ENCODE assay signal across 1 cellular context in genomic region chr1:65964123-65964522, GRCh38.
TF ChIP-seq lines count a peak whose summit lies in the region.

No MANE protein-coding gene starts in this region.

TF ChIP-seq in HEK293, 187 proteins besides CTCF, POLR2A, EP300 and RAD21 (continued from another document and continues in another):
- 0 out of 2 replicates have a peak, but pooled peaks have one; percentile 41 for TF ChIP-seq ZXDB (tag by site-specific recombination; IDR thresholded peaks at IDR 0.05)
- TF ChIP-seq ZNF169 (tag by site-specific recombination; IDR thresholded peaks at IDR 0.05), result no peak
- no peak for TF ChIP-seq ZNF558 (tag by site-specific recombination; IDR thresholded peaks at IDR 0.05)
- 0 out of 2 replicates have a peak, but pooled peaks have one; percentile 43 for TF ChIP-seq ZBTB21 (tag by site-specific recombination; IDR thresholded peaks at IDR 0.05)
- TF ChIP-seq ZNF768 (tag by site-specific recombination; IDR thresholded peaks at IDR 0.05), result no peak
- TF ChIP-seq ZNF449 (tag by site-specific recombination; IDR thresholded peaks at IDR 0.05), result 0 out of 2 replicates have a peak, but pooled peaks have one; percentile 15
- TF ChIP-seq ZNF214 (tag by site-specific recombination; IDR thresholded peaks at IDR 0.05; ENCODE audit: borderline replicate concordance), result no peak
- no peak for TF ChIP-seq ZFP69B (tag by site-specific recombination; IDR thresholded peaks at IDR 0.05)
- peak; percentile 43; the same call in 1 of the 2 replicates for TF ChIP-seq ZNF366 (tag by site-specific recombination; conservative IDR thresholded peaks at IDR 0.05)
- no peak for TF ChIP-seq ZNF624 (tag by site-specific recombination; IDR thresholded peaks at IDR 0.05)
- TF ChIP-seq ZNF596 (tag by site-specific recombination; IDR thresholded peaks at IDR 0.05), result no peak
- TF ChIP-seq OSR2 (tag by site-specific recombination; IDR thresholded peaks at IDR 0.05), result peak; percentile 59; the same call in 1 of the 2 replicates
- TF ChIP-seq ZNF239 (tag by site-specific recombination; IDR thresholded peaks at IDR 0.05), result no peak
- TF ChIP-seq, protein P1, sequence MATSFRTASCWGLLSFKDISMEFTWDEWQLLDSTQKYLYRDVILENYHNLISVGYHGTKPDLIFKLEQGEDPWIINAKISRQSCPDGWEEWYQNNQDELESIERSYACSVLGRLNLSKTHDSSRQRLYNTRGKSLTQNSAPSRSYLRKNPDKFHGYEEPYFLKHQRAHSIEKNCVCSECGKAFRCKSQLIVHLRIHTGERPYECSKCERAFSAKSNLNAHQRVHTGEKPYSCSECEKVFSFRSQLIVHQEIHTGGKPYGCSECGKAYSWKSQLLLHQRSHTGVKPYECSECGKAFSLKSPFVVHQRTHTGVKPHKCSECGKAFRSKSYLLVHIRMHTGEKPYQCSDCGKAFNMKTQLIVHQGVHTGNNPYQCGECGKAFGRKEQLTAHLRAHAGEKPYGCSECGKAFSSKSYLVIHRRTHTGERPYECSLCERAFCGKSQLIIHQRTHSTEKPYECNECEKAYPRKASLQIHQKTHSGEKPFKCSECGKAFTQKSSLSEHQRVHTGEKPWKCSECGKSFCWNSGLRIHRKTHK (tag by site-specific recombination; IDR thresholded peaks at IDR 0.05), result no peak
- TF ChIP-seq ZBTB7A (tag by site-specific recombination; IDR thresholded peaks at IDR 0.05; ENCODE audit: low read depth), result no peak
- no peak for TF ChIP-seq ZNF311 (tag by site-specific recombination; IDR thresholded peaks at IDR 0.05; ENCODE audit: borderline replicate concordance)
- TF ChIP-seq GFI1B (tag by site-specific recombination; IDR thresholded peaks at IDR 0.05), result no peak
- TF ChIP-seq ZNF514 (tag by site-specific recombination; IDR thresholded peaks at IDR 0.05), result no peak
- TF ChIP-seq, protein P2, sequence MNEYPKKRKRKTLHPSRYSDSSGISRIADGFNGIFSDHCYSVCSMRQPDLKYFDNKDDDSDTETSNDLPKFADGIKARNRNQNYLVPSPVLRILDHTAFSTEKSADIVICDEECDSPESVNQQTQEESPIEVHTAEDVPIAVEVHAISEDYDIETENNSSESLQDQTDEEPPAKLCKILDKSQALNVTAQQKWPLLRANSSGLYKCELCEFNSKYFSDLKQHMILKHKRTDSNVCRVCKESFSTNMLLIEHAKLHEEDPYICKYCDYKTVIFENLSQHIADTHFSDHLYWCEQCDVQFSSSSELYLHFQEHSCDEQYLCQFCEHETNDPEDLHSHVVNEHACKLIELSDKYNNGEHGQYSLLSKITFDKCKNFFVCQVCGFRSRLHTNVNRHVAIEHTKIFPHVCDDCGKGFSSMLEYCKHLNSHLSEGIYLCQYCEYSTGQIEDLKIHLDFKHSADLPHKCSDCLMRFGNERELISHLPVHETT (tag by site-specific recombination; IDR thresholded peaks at IDR 0.05), result peak; percentile 62; the same call in 1 of the 2 replicates
- no peak for TF ChIP-seq GLI4 (tag by site-specific recombination; IDR thresholded peaks at IDR 0.05)
- no peak for TF ChIP-seq RBAK (tag by site-specific recombination; IDR thresholded peaks at IDR 0.05)
- no peak for TF ChIP-seq ZNF837 (tag by site-specific recombination; IDR thresholded peaks at IDR 0.05)
- no peak for TF ChIP-seq ZNF335 (tag by site-specific recombination; conservative IDR thresholded peaks at IDR 0.05)
- TF ChIP-seq ZNF23 (tag by site-specific recombination; IDR thresholded peaks at IDR 0.05; ENCODE audit: borderline replicate concordance), result no peak
- TF ChIP-seq PRDM6 (tag by site-specific recombination; IDR thresholded peaks at IDR 0.05), result peak; percentile 93
- no peak for TF ChIP-seq ZNF157 (tag by site-specific recombination; IDR thresholded peaks at IDR 0.05)
- TF ChIP-seq, protein P3, sequence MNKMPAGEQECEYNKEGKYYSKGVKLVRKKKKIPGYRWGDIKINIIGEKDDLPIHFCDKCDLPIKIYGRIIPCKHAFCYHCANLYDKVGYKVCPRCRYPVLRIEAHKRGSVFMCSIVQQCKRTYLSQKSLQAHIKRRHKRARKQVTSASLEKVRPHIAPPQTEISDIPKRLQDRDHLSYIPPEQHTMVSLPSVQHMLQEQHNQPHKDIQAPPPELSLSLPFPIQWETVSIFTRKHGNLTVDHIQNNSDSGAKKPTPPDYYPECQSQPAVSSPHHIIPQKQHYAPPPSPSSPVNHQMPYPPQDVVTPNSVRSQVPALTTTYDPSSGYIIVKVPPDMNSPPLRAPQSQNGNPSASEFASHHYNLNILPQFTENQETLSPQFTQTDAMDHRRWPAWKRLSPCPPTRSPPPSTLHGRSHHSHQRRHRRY (tag by site-specific recombination; IDR thresholded peaks at IDR 0.05), result no peak
- TF ChIP-seq ZNF701 (tag by site-specific recombination; IDR thresholded peaks at IDR 0.05), result no peak
- no peak for TF ChIP-seq SP3 (tag by site-specific recombination; IDR thresholded peaks at IDR 0.05)
- TF ChIP-seq ZNF19 (tag by site-specific recombination; IDR thresholded peaks at IDR 0.05; ENCODE audit: low read depth), result no peak
- no peak for TF ChIP-seq ZNF747 (tag by site-specific recombination; IDR thresholded peaks at IDR 0.05)
- TF ChIP-seq ZNF133 (tag by site-specific recombination; IDR thresholded peaks at IDR 0.05), result no peak
- TF ChIP-seq KLF8 (tag by site-specific recombination; IDR thresholded peaks at IDR 0.05), result 0 out of 2 replicates have a peak, but pooled peaks have one; percentile 30
- no peak for TF ChIP-seq ELK4 (IDR thresholded peaks at IDR 0.05; ENCODE audit: borderline replicate concordance, low read depth, low read length)
- peak; percentile 73 for TF ChIP-seq FEZF1 (tag by site-specific recombination; IDR thresholded peaks at IDR 0.05)
- no peak for TF ChIP-seq ZNF184 (tag by site-specific recombination; IDR thresholded peaks at IDR 0.05)
- TF ChIP-seq, protein P4, sequence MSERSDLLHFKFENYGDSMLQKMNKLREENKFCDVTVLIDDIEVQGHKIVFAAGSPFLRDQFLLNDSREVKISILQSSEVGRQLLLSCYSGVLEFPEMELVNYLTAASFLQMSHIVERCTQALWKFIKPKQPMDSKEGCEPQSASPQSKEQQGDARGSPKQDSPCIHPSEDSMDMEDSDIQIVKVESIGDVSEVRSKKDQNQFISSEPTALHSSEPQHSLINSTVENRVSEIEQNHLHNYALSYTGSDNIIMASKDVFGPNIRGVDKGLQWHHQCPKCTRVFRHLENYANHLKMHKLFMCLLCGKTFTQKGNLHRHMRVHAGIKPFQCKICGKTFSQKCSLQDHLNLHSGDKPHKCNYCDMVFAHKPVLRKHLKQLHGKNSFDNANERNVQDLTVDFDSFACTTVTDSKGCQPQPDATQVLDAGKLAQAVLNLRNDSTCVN (tag by site-specific recombination; optimal IDR thresholded peaks at IDR 0.05), result no peak
- no peak for TF ChIP-seq ZNF600 (tag by site-specific recombination; IDR thresholded peaks at IDR 0.05)
- TF ChIP-seq ZNF2 (tag by site-specific recombination; IDR thresholded peaks at IDR 0.05), result 0 out of 2 replicates have a peak, but pooled peaks have one; percentile 13
- no peak for TF ChIP-seq SALL2 (tag by site-specific recombination; IDR thresholded peaks at IDR 0.05; ENCODE audit: borderline replicate concordance)
- no peak for TF ChIP-seq SCRT2 (tag by site-specific recombination; IDR thresholded peaks at IDR 0.05)
- TF ChIP-seq, protein P5, sequence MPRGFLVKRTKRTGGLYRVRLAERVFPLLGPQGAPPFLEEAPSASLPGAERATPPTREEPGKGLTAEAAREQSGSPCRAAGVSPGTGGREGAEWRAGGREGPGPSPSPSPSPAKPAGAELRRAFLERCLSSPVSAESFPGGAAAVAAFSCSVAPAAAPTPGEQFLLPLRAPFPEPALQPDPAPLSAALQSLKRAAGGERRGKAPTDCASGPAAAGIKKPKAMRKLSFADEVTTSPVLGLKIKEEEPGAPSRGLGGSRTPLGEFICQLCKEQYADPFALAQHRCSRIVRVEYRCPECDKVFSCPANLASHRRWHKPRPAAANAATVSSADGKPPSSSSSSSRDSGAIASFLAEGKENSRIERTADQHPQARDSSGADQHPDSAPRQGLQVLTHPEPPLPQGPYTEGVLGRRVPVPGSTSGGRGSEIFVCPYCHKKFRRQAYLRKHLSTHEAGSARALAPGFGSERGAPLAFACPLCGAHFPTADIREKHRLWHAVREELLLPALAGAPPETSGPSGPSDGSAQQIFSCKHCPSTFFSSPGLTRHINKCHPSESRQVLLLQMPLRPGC (tag by site-specific recombination; IDR thresholded peaks at IDR 0.05), result 0 out of 2 replicates have a peak, but pooled peaks have one; percentile 44
- no peak for TF ChIP-seq GLIS1 (tag by site-specific recombination; IDR thresholded peaks at IDR 0.05)
- TF ChIP-seq ZNF398 (tag by site-specific recombination; IDR thresholded peaks at IDR 0.05), result no peak
- TF ChIP-seq ZNF10 (tag by site-specific recombination; IDR thresholded peaks at IDR 0.05), result 0 out of 2 replicates have a peak, but pooled peaks have one; percentile 31
- no peak for TF ChIP-seq ZEB2 (tag by site-specific recombination; IDR thresholded peaks at IDR 0.05)
- no peak for TF ChIP-seq ZNF660 (tag by site-specific recombination; IDR thresholded peaks at IDR 0.05)
- TF ChIP-seq ZNF175 (tag by site-specific recombination; IDR thresholded peaks at IDR 0.05), result no peak
- TF ChIP-seq ZNF324 (tag by site-specific recombination; IDR thresholded peaks at IDR 0.05), result no peak
- TF ChIP-seq HOXC10 (CRISPR knock-in tag; IDR thresholded peaks at IDR 0.05), result no peak
- TF ChIP-seq, protein P6, sequence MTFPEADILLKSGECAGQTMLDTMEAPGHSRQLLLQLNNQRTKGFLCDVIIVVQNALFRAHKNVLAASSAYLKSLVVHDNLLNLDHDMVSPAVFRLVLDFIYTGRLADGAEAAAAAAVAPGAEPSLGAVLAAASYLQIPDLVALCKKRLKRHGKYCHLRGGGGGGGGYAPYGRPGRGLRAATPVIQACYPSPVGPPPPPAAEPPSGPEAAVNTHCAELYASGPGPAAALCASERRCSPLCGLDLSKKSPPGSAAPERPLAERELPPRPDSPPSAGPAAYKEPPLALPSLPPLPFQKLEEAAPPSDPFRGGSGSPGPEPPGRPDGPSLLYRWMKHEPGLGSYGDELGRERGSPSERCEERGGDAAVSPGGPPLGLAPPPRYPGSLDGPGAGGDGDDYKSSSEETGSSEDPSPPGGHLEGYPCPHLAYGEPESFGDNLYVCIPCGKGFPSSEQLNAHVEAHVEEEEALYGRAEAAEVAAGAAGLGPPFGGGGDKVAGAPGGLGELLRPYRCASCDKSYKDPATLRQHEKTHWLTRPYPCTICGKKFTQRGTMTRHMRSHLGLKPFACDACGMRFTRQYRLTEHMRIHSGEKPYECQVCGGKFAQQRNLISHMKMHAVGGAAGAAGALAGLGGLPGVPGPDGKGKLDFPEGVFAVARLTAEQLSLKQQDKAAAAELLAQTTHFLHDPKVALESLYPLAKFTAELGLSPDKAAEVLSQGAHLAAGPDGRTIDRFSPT (tag by site-specific recombination; IDR thresholded peaks at IDR 0.05), result peak; percentile 46
- TF ChIP-seq ZBTB8A (tag by site-specific recombination; IDR thresholded peaks at IDR 0.05), result no peak
- TF ChIP-seq ZSCAN30 (tag by site-specific recombination; IDR thresholded peaks at IDR 0.05), result no peak; the same call in 1 of the 2 replicates
- TF ChIP-seq ZNF354C (tag by site-specific recombination; IDR thresholded peaks at IDR 0.05; ENCODE audit: borderline replicate concordance, low read depth), result no peak
